9 cellular contexts compared by ENCODE assay signal in genomic region chr2:139271879-139272278, GRCh38.
"Had no signal": no experiment of that assay in that cellular context is flagged by ENCODE, and none has a peak within 500 bp of the region (broad histone marks: within the 10 kb centered on the region; RNA-seq: fewer than 3 reads in every experiment).

No MANE protein-coding gene starts in this region.

- H3K27ac Mint-ChIP-seq: HFFc6, IgD-negative memory B cell had no signal

- H3K4me3 Mint-ChIP-seq: HFFc6, IgD-negative memory B cell had no signal

- H3K4me1 ChIP-seq: HAP-1 had no signal

- H3K27me3 Mint-ChIP-seq: IgD-negative memory B cell had no signal

- H3K4me3 ChIP-seq: HAP-1 had no signal

- H3K4me1 Mint-ChIP-seq: IgD-negative memory B cell had no signal

- DNase-seq: GOT3, H7, HFFc6, KBM-7 had no signal

- H3K27ac ChIP-seq: HL-60 had no signal

- H3K36me3 ChIP-seq: HAP-1 had no signal

- ATAC-seq: HCT116, HepG2 had no signal
